Comparison of ENCODE assay signal across 8 cellular contexts in the genomic region with DNA sequence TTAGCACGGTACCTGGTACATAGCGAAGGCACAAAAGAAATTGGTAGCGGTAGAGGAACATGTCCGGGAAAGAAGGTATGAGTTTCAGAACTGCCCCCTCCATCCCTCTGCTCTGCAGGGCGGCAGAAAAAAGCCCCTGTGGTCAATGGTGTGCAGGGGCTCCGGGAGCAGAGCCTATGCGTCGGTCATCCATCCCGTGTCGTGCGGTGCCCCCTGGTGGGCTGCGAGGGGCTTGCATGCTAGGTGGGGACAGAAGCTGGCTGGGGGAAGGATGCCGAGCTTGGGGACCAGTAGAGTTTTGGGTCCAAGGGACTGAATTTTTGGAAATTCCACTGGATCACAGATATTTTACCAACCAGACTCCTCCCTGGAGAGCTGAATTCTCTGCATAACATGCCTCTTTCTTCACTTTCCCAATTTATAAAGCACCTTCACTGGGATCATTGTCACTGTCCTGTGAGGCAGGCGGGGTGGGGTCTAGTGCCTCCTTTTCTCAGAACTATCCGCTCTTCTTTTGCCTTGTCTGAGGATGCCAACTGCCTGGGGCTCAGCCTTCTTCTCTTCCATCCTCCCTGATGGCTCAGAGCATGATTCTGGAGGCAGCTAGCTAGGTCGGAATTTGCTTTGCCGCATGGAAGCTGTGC.
DNase-seq lines count a peak whose midpoint lies in the region; ATAC-seq and TF ChIP-seq lines count a peak whose summit lies in the region.

No MANE protein-coding gene starts in this region.

- no peak overlapping the region for H3K4me3 Mint-ChIP-seq in nephron progenitor cell

- POLR2A ChIA-PET in BJ (lab: Charles Lee) = no interaction called here

- no peaks in the 10 kb centered on the region for H3K9me3 Mint-ChIP-seq in nephron progenitor cell

- H3K36me3 Mint-ChIP-seq in nephron progenitor cell (ENCODE audit: low read depth) = peaks cover 61% of the 10 kb centered on the region

- H3K4me1 Mint-ChIP-seq in nephron progenitor cell = no peaks in the 10 kb centered on the region

- H3K27me3 ChIP-seq in BJ (ENCODE audit: control insufficient read depth, insufficient read depth, low read length) (no peaks in the 10 kb centered on the region), esophagus squamous epithelium (peaks cover 0 to 26% (median 0%) of the 10 kb centered on the region in 4 donors), stomach (peaks cover 0 to 4% (median 0%) of the 10 kb centered on the region in 3 donors)

- TF ChIP-seq EP300 in stomach (IDR thresholded peaks at IDR 0.05) = no peak

- H3K36me3 ChIP-seq in BJ (ENCODE audit: control insufficient read depth, insufficient read depth, low read length) (no peaks in the 10 kb centered on the region), esophagus squamous epithelium (no peaks in the 10 kb centered on the region), stomach (no peaks in the 10 kb centered on the region)

- intact Hi-C loops in esophagus squamous epithelium (cut with DNase I) (loop anchor here (5.0 kb wide), 1 partner anchor 206 kb away; no protein-coding TSS in a partner anchor), stomach (cut with DNase I; ENCODE audit: low total_unique reads) (loop anchor here (2.0 kb wide), 1 partner anchor 207 kb away; no protein-coding TSS in a partner anchor)

- no peak overlapping the region for H3K4me3 ChIP-seq in BJ (ENCODE audit: low read depth, low read length)
- H3K4me3 ChIP-seq in esophagus squamous epithelium = no peak overlapping the region
- no peak overlapping the region for H3K4me3 ChIP-seq in stomach

- no peak for TF ChIP-seq POLR2A in esophagus squamous epithelium (IDR thresholded peaks at IDR 0.05)
- TF ChIP-seq POLR2A in stomach (IDR thresholded peaks at IDR 0.05) = no peak

- DNase-seq in BJ (ENCODE audit: low read depth) (no peak), GM20000 (ENCODE audit: low spot score) (peak; percentile 77), NCI-H748 treated with DMSO at 0.1 percent for 48 hours (lab: John Stamatoyannopoulos, UW) (peak; percentile 13), activated T-cell treated with anti-CD3 and anti-CD28 coated beads for 4 hours (peak; percentile 40), esophagus squamous epithelium (lab: John Stamatoyannopoulos, UW) (no peak), nephron progenitor cell (peak; percentile 94), stomach (peak; percentile 81)

- ATAC-seq in GM18873 (IDR thresholded peaks at IDR 0.05; ENCODE audit: low FRiP score, unreplicated experiment) = no peak

- peaks cover 10% of the 10 kb centered on the region for H3K27me3 Mint-ChIP-seq in nephron progenitor cell (ENCODE audit: low read depth, poor library complexity)

- CTCF ChIA-PET in BJ (lab: Yijun Ruan, JAX) = interaction anchor here (0.6 to 3.3 kb wide), 28 partner anchors 8 to 448 kb away, joined by 3 to 54 read pairs (median 4); a partner anchor contains a TSS

- no peak overlapping the region for H3K27ac ChIP-seq in esophagus squamous epithelium
- H3K27ac ChIP-seq in stomach = no peak overlapping the region

- 47 to 59% methylated on average over 10 to 14 of the region's 17 CpGs for WGBS in esophagus squamous epithelium, 2 donors
- 33 to 36% (median 33%) methylated on average over 17 of the region's 17 CpGs for WGBS in stomach, 5 donors

- TF ChIP-seq CTCF in BJ (IDR thresholded peaks at IDR 0.05; ENCODE audit: insufficient read depth, low read depth, low read length) (peak; percentile 85), GM20000 (IDR thresholded peaks at IDR 0.05; ENCODE audit: extremely low read depth, missing control alignments) (peak; percentile 97), esophagus squamous epithelium (IDR thresholded peaks at IDR 0.05) (peak; percentile 74 to 89 (median 80)), nephron progenitor cell (IDR thresholded peaks at IDR 0.05) (peak; percentile 92), stomach (IDR thresholded peaks at IDR 0.05) (peak in 6 of 7 experiments; percentile 33 to 96 (median 91))

- H3K9me3 ChIP-seq in esophagus squamous epithelium (no peaks in the 10 kb centered on the region), stomach (no peaks in the 10 kb centered on the region)

- no peak overlapping the region for H3K27ac Mint-ChIP-seq in nephron progenitor cell

- no peaks in the 10 kb centered on the region for H3K4me1 ChIP-seq in esophagus squamous epithelium
- H3K4me1 ChIP-seq in stomach = no peaks in the 10 kb centered on the region

Comparison
In these comparisons a context has a peak if more than half of its experiments do, and no peak if none do; other contexts are left out.
1. DNase-seq: peak in GM20000 (single experiment), NCI-H748 treated with DMSO at 0.1 percent for 48 hours (single experiment), activated T-cell treated with anti-CD3 and anti-CD28 coated beads for 4 hours (single experiment), nephron progenitor cell (single experiment) and stomach (single experiment); none in BJ (single experiment) and esophagus squamous epithelium (single experiment).
2. Peak in every context shown above with its lines, with median percentiles within 50 percentile points of each other: CTCF ChIP-seq.